31 cellular contexts compared by ENCODE assay signal in the genomic region with DNA sequence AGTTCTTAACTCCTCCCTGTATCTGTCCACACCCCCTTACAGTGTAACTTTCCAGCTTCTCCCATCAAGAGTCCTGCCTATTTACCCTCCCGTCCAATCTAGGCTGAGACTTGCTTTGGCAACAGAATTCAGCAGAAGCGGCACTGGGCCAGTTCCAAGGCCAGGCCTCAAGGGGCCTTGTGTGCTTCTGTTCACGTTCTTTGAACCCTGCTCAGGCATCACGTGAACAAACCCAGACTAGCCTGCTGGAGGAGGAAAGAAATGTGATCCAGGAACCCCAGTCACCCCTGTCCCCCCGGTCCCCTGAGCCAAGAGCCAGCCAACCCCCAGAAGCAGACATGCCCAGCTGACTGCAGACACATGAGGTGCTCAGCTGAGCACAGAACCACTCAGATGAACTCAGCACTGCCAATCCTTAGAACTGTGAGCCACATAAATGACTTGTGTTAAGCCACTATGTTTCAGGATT.
DNase-seq lines count a peak whose midpoint lies in the region; ATAC-seq and TF ChIP-seq lines count a peak whose summit lies in the region.
"Had no signal": no experiment of that assay in that cellular context is flagged by ENCODE, and none has a peak within 500 bp of the region (broad histone marks: within the 10 kb centered on the region; RNA-seq: fewer than 3 reads in every experiment).

No MANE protein-coding gene starts in this region.

- H3K4me2 ChIP-seq in trophoblast cell (ENCODE audit: low read length) = no peak overlapping the region

- DNase-seq in activated naive CD4-positive, alpha-beta T cell treated with anti-CD3 and anti-CD28 coated beads, Interleukin-2, amount 50 U/mL, for 72 hours (ENCODE audit: low spot score in 2 of 2) = no peak
- no peak for DNase-seq in activated naive CD4-positive, alpha-beta T cell treated with anti-CD3 and anti-CD28 coated beads, Interleukin-2, amount 10 ng/mL, durations not matched to agents 7 days and 5 days
- DNase-seq in choroid plexus epithelial cell (ENCODE audit: low read depth) (peak; percentile 41), left cardiac atrium (no peak), stromal cell of bone marrow (ENCODE audit: low read depth) (peak; percentile 25), trophoblast cell (no peak), NCI-H748 (lab: John Stamatoyannopoulos, UW; ENCODE audit: unreplicated experiment) (no peak)
- DNase-seq: activated CD4-positive, alpha-beta T cell treated with anti-CD3 and anti-CD28 coated beads, Interleukin-2, amount 10 ng/mL, durations not matched to agents 24 days and 14 days; activated CD8-positive, alpha-beta memory T cell treated with anti-CD3 and anti-CD28 coated beads for 24 hours; activated effector memory CD4-positive, alpha-beta T cell treated with Interleukin-2 at 50 U/mL for 16 hours; activated T-cell treated with anti-CD3 and anti-CD28 coated beads, Interleukin-2, amount 50 U/mL, for 1 hour; AML-193; CD4-positive, alpha-beta T cell; dermis blood vessel endothelial cell; GOT3; Kasumi-1; mesendoderm; NCI-H1436; NCI-H2081; NCI-H345; NCI-H774; retina; T-helper 1 cell had no signal

- no peak for TF ChIP-seq CTCF in choroid plexus epithelial cell (conservative IDR thresholded peaks at IDR 0.05; ENCODE audit: low read depth, low read length)

- ATAC-seq in activated naive CD4-positive, alpha-beta T cell treated with anti-CD3 and anti-CD28 coated beads, Interleukin-2, amount 50 U/mL, for 72 hours = no peak
- ATAC-seq in left cardiac atrium (peak; percentile 35 to 76), GM21717 (IDR thresholded peaks at IDR 0.05; ENCODE audit: unreplicated experiment) (no peak)
- ATAC-seq: left lobe of liver; stimulated activated effector memory CD8-positive, alpha-beta T cell treated with anti-CD3 and anti-CD28 coated beads, Interleukin-12 subunit alpha, Interleukin-12 subunit beta, amount 100 ng/mL, for 72 hours; WTC11 had no signal

- no peak overlapping the region for H4K12ac ChIP-seq in trophoblast cell (ENCODE audit: low read depth, low read length)

- H3K36me3 ChIP-seq in trophoblast cell (ENCODE audit: control insufficient read depth in 1 of 2, insufficient read depth in 2 of 2, low read length in 2 of 2) = no peaks in the 10 kb centered on the region

- peaks cover 6% of the 10 kb centered on the region for H3K9me3 ChIP-seq in trophoblast cell (ENCODE audit: insufficient read depth, low read depth, low read length)

- H4K8ac ChIP-seq in trophoblast cell (ENCODE audit: low read depth, low read length) = no peak overlapping the region

- H3K4me1 Mint-ChIP-seq in activated naive CD4-positive, alpha-beta T cell treated with anti-CD3 and anti-CD28 coated beads, Interleukin-2, amount 10 ng/mL, durations not matched to agents 7 days and 5 days = peaks cover 28% of the 10 kb centered on the region
- H3K4me1 Mint-ChIP-seq: WTC11 had no signal

- H3K79me2 ChIP-seq in trophoblast cell (ENCODE audit: control insufficient read depth, insufficient read depth, low read length, poor library complexity) = no peaks in the 10 kb centered on the region
- H3K79me2 ChIP-seq: parathyroid adenoma had no signal

- H3K4ac ChIP-seq in trophoblast cell (ENCODE audit: low read depth, low read length) = no peak overlapping the region

- H3K18ac ChIP-seq in trophoblast cell (ENCODE audit: low read length) = no peak overlapping the region

- peaks cover 3 to 11% of the 10 kb centered on the region in 2 donors for H3K9me3 Mint-ChIP-seq in activated naive CD4-positive, alpha-beta T cell treated with anti-CD3 and anti-CD28 coated beads, Interleukin-2, amount 50 U/mL, for 72 hours
- H3K9me3 Mint-ChIP-seq in activated naive CD4-positive, alpha-beta T cell treated with anti-CD3 and anti-CD28 coated beads, Interleukin-2, amount 10 ng/mL, durations not matched to agents 7 days and 5 days = peaks cover 12% of the 10 kb centered on the region
- H3K9me3 Mint-ChIP-seq: central memory CD8-positive, alpha-beta T cell; stimulated activated effector memory CD8-positive, alpha-beta T cell treated with anti-CD3 and anti-CD28 coated beads, Interleukin-12 subunit alpha, Interleukin-12 subunit beta, amount 100 ng/mL, for 72 hours had no signal

- H2AFZ ChIP-seq in trophoblast cell (ENCODE audit: insufficient read depth, low read length, poor library complexity) = no peak overlapping the region
- H2AFZ ChIP-seq: parathyroid adenoma had no signal

- no peak overlapping the region for H3K4me3 ChIP-seq in choroid plexus epithelial cell (ENCODE audit: low read depth, low read length)
- H3K4me3 ChIP-seq in trophoblast cell (ENCODE audit: low read depth, low read length) = no peak overlapping the region
- H3K4me3 ChIP-seq: esophagus muscularis mucosa, SK-N-MC had no signal

- H3K27ac Mint-ChIP-seq in activated naive CD4-positive, alpha-beta T cell treated with anti-CD3 and anti-CD28 coated beads, Interleukin-2, amount 50 U/mL, for 72 hours = peak overlapping the region; percentile 8 to 61
- no peak overlapping the region for H3K27ac Mint-ChIP-seq in activated naive CD4-positive, alpha-beta T cell treated with anti-CD3 and anti-CD28 coated beads, Interleukin-2, amount 10 ng/mL, durations not matched to agents 7 days and 5 days
- H3K27ac Mint-ChIP-seq: activated CD4-positive, alpha-beta T cell treated with anti-CD3 and anti-CD28 coated beads, Interleukin-2, amount 10 ng/mL, durations not matched to agents 24 days and 14 days; CD4-positive, alpha-beta T cell; stimulated activated effector memory CD8-positive, alpha-beta T cell treated with anti-CD3 and anti-CD28 coated beads, Interleukin-12 subunit alpha, Interleukin-12 subunit beta, amount 100 ng/mL, for 72 hours; WTC11 had no signal

- H3K4me1 ChIP-seq in trophoblast cell (ENCODE audit: control insufficient read depth in 1 of 2, insufficient read depth in 2 of 2, low read length in 2 of 2) = peaks cover 0 to 2% of the 10 kb centered on the region in 2 experiments
- H3K4me1 ChIP-seq: esophagus muscularis mucosa, parathyroid adenoma had no signal

- no peak overlapping the region for H3K9ac ChIP-seq in trophoblast cell (ENCODE audit: low read length)
- H3K9ac ChIP-seq: parathyroid adenoma had no signal

- no CpG with 5 or more reads among the region's 5 CpGs for WGBS in trophoblast cell (ENCODE audit: extremely low coverage, insufficient coverage, insufficient read length)

- H3K27ac ChIP-seq in trophoblast cell (ENCODE audit: low read depth, low read length) = no peak overlapping the region
- H3K27ac ChIP-seq: esophagus muscularis mucosa, parathyroid adenoma, SK-N-MC had no signal

- intact Hi-C loops in left cardiac atrium (cut with DNase I) = no loop called here

- H3K79me1 ChIP-seq in trophoblast cell (ENCODE audit: low read length) = no peaks in the 10 kb centered on the region

- CTCF ChIA-PET in activated naive CD4-positive, alpha-beta T cell treated with anti-CD3 and anti-CD28 coated beads, Interleukin-2, amount 10 ng/mL, durations not matched to agents 7 days and 5 days (lab: Charles Lee) = interaction anchor here (1.5 kb wide), 1 partner anchor 29 kb away, joined by 4 read pairs; no protein-coding TSS in a partner anchor

- peaks cover 22 to 28% of the 10 kb centered on the region in 2 donors for H3K36me3 Mint-ChIP-seq in activated naive CD4-positive, alpha-beta T cell treated with anti-CD3 and anti-CD28 coated beads, Interleukin-2, amount 50 U/mL, for 72 hours
- peaks cover 80% of the 10 kb centered on the region for H3K36me3 Mint-ChIP-seq in activated naive CD4-positive, alpha-beta T cell treated with anti-CD3 and anti-CD28 coated beads, Interleukin-2, amount 10 ng/mL, durations not matched to agents 7 days and 5 days

- no peak overlapping the region for H2BK12ac ChIP-seq in trophoblast cell (ENCODE audit: low read length)

- no peak overlapping the region for H3K23ac ChIP-seq in trophoblast cell (ENCODE audit: low read length)

- no peak overlapping the region for H2AK5ac ChIP-seq in trophoblast cell (ENCODE audit: low read length)

- H2BK120ac ChIP-seq in trophoblast cell (ENCODE audit: insufficient read depth, low read length, poor library complexity) = no peak overlapping the region

- no peaks in the 10 kb centered on the region for H3K27me3 ChIP-seq in trophoblast cell (ENCODE audit: insufficient read depth, low read length)
- H3K27me3 ChIP-seq: esophagus muscularis mucosa had no signal

- no peak overlapping the region for H3K14ac ChIP-seq in trophoblast cell (ENCODE audit: low read length)

- no peak overlapping the region for H2BK5ac ChIP-seq in trophoblast cell (ENCODE audit: low read depth, low read length, poor library complexity)

- no peak overlapping the region for H3K4me3 Mint-ChIP-seq in activated naive CD4-positive, alpha-beta T cell treated with anti-CD3 and anti-CD28 coated beads, Interleukin-2, amount 10 ng/mL, durations not matched to agents 7 days and 5 days
- H3K4me3 Mint-ChIP-seq: activated CD4-positive, alpha-beta T cell treated with anti-CD3 and anti-CD28 coated beads, Interleukin-2, amount 10 ng/mL, durations not matched to agents 24 days and 14 days; CD4-positive, alpha-beta T cell; central memory CD8-positive, alpha-beta T cell; stimulated activated effector memory CD8-positive, alpha-beta T cell treated with anti-CD3 and anti-CD28 coated beads, Interleukin-12 subunit alpha, Interleukin-12 subunit beta, amount 100 ng/mL, for 72 hours; WTC11 had no signal

- H4K91ac ChIP-seq in trophoblast cell (ENCODE audit: low read depth, low read length) = no peak overlapping the region

- no peaks in the 10 kb centered on the region for H3K27me3 Mint-ChIP-seq in activated naive CD4-positive, alpha-beta T cell treated with anti-CD3 and anti-CD28 coated beads, Interleukin-2, amount 10 ng/mL, durations not matched to agents 7 days and 5 days
- H3K27me3 Mint-ChIP-seq: activated CD4-positive, alpha-beta T cell treated with anti-CD3 and anti-CD28 coated beads, Interleukin-2, amount 10 ng/mL, durations not matched to agents 24 days and 14 days; CD4-positive, alpha-beta T cell; central memory CD8-positive, alpha-beta T cell had no signal

Comparison
In these comparisons a context has a peak if more than half of its experiments do, and no peak if none do; other contexts are left out.
1. ATAC-seq: peak in left cardiac atrium (2 of 2); none in activated naive CD4-positive, alpha-beta T cell treated with anti-CD3 and anti-CD28 coated beads, Interleukin-2, amount 50 U/mL, for 72 hours (0 of 2) and GM21717 (single experiment).
2. DNase-seq: peak in choroid plexus epithelial cell (single experiment) and stromal cell of bone marrow (single experiment); none in activated naive CD4-positive, alpha-beta T cell treated with anti-CD3 and anti-CD28 coated beads, Interleukin-2, amount 50 U/mL, for 72 hours (0 of 2), activated naive CD4-positive, alpha-beta T cell treated with anti-CD3 and anti-CD28 coated beads, Interleukin-2, amount 10 ng/mL, durations not matched to agents 7 days and 5 days (single experiment), left cardiac atrium (single experiment), trophoblast cell (0 of 2) and NCI-H748 (single experiment).